ENCODE assay signal across 1 cellular context in genomic region chr2:148999451-148999891, GRCh38.
TF ChIP-seq lines count a peak whose summit lies in the region.

No MANE protein-coding gene starts in this region.

TF ChIP-seq in H1, 55 proteins besides CTCF, POLR2A, EP300 and RAD21 (continued from another document):
- TF ChIP-seq EZH2 (IDR thresholded peaks at IDR 0.05; ENCODE audit: low read depth, low read length, severe bottlenecking) (no peak), POU5F1 (IDR thresholded peaks at IDR 0.05; ENCODE audit: low read depth, low read length) (no peak)
TF ChIP-seq in H1: peak in this region for 2.
